30 cellular contexts compared by ENCODE assay signal in the genomic region with DNA sequence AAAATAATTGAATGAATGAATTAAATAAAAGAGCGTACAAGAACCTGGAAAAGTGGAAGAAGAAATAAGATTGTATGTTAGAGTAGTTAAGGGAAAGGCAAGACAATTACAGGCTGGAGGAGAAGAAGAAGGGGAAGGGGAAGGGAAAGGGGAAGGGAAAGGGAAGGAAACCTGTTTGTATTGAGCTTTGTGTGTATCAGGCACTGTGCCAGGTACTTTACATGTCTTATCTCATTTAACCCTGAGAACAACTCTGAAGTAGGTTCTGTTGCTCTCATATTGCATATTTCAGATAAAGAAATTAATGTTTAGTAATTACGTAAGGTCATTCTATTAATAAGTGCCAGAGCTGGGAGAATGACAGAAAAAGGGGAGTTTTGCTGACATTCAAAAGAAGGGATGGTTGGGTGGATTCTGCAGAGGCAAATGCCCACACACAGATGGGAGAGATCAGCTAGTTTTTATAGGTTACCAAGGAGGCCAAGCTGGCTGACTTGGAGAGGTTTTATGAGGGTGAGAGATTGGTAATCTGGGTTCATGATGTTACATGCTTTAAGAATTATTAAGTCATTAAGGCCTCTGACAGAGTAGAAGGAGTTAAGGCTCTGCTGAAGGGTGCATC.
"Had no signal": no experiment of that assay in that cellular context is flagged by ENCODE, and none has a peak within 500 bp of the region (broad histone marks: within the 10 kb centered on the region; RNA-seq: fewer than 3 reads in every experiment).

No MANE protein-coding gene starts in this region.

- H2AFZ ChIP-seq: hepatocyte had no signal

- H3K9me3 ChIP-seq: breast epithelium, neutrophil, sigmoid colon, suprapubic skin, tibial artery had no signal

- H3K4me2 ChIP-seq: hepatocyte had no signal

- H3K4me3 Mint-ChIP-seq: activated CD4-positive, alpha-beta memory T cell treated with anti-CD3 and anti-CD28 coated beads, Interleukin-2, amount 10 ng/mL, durations not matched to agents 7 days and 5 days; activated CD4-positive, alpha-beta T cell treated with anti-CD3 and anti-CD28 coated beads, Interleukin-2, amount 10 ng/mL, durations not matched to agents 7 days and 5 days; activated naive CD4-positive, alpha-beta T cell treated with anti-CD3 and anti-CD28 coated beads, Interleukin-2, amount 50 U/mL, for 24 hours; activated naive CD8-positive, alpha-beta T cell treated with anti-CD3 and anti-CD28 coated beads, Interleukin-2, amount 50 U/mL, for 24 hours; activated T-cell treated with anti-CD3 and anti-CD28 coated beads, Interleukin-2, amount 50 U/mL, for 24 hours; activated T-helper 17 cell treated with anti-CD3 and anti-CD28 coated beads, Interleukin-2, amount 50 U/mL, for 72 hours; central memory CD8-positive, alpha-beta T cell; dendritic cell treated with granulocyte-macrophage colony-stimulating factor and Interleukin-4, amounts not matched to agents 40 ng/mL and 50 ng/mL, for 4 days; naive B cell; nephron progenitor cell; T-helper 17 cell had no signal

- H3K36me3 ChIP-seq: breast epithelium, neutrophil, sigmoid colon, suprapubic skin, tibial artery, WERI-Rb-1 had no signal

- H3K4me1 ChIP-seq: breast epithelium, sigmoid colon, tibial artery had no signal

- H3K27ac Mint-ChIP-seq: activated CD4-positive, alpha-beta memory T cell treated with anti-CD3 and anti-CD28 coated beads, Interleukin-2, amount 10 ng/mL, durations not matched to agents 7 days and 5 days; activated CD4-positive, alpha-beta T cell treated with anti-CD3 and anti-CD28 coated beads, Interleukin-2, amount 10 ng/mL, durations not matched to agents 7 days and 5 days; activated naive CD4-positive, alpha-beta T cell treated with anti-CD3 and anti-CD28 coated beads, Interleukin-2, amount 50 U/mL, for 24 hours; activated naive CD8-positive, alpha-beta T cell treated with anti-CD3 and anti-CD28 coated beads, Interleukin-2, amount 50 U/mL, for 24 hours; activated T-cell treated with anti-CD3 and anti-CD28 coated beads, Interleukin-2, amount 50 U/mL, for 24 hours; activated T-helper 17 cell treated with anti-CD3 and anti-CD28 coated beads, Interleukin-2, amount 50 U/mL, for 72 hours; dendritic cell treated with granulocyte-macrophage colony-stimulating factor and Interleukin-4, amounts not matched to agents 40 ng/mL and 50 ng/mL, for 4 days; naive B cell; nephron progenitor cell; progenitor cell of endocrine pancreas; T-helper 17 cell had no signal

- H3K27ac ChIP-seq: breast epithelium, hepatocyte, neutrophil, sigmoid colon, suprapubic skin, tibial artery, WERI-Rb-1 had no signal

- H3K79me2 ChIP-seq: hepatocyte had no signal

- ATAC-seq: activated CD4-positive, CD25-positive, alpha-beta regulatory T cell treated with anti-CD3 and anti-CD28 coated beads, Interleukin-2, amount 50 U/mL, for 24 hours; activated naive CD8-positive, alpha-beta T cell treated with anti-CD3 and anti-CD28 coated beads, Interleukin-2, amount 50 U/mL, for 24 hours; activated T-helper 17 cell treated with anti-CD3 and anti-CD28 coated beads, Interleukin-2, amount 50 U/mL, for 72 hours; T-helper 17 cell had no signal

- H3K36me3 Mint-ChIP-seq: activated naive CD4-positive, alpha-beta T cell treated with anti-CD3 and anti-CD28 coated beads, Interleukin-2, amount 50 U/mL, for 24 hours; naive B cell had no signal

- DNase-seq: activated CD4-positive, alpha-beta memory T cell treated with anti-CD3 and anti-CD28 coated beads, Interleukin-2, amount 10 ng/mL, durations not matched to agents 7 days and 5 days; activated CD4-positive, alpha-beta T cell treated with anti-CD3 and anti-CD28 coated beads, Interleukin-2, amount 10 ng/mL, durations not matched to agents 7 days and 5 days; activated CD8-positive, alpha-beta memory T cell treated with anti-CD3 and anti-CD28 coated beads, Interleukin-2, amount 50 U/mL, for 48 hours; activated naive CD8-positive, alpha-beta T cell treated with anti-CD3 and anti-CD28 coated beads, Interleukin-2, amount 50 U/mL, for 24 hours; activated T-cell treated with anti-CD3 and anti-CD28 coated beads, Interleukin-2, amount 50 U/mL, for 24 hours; amygdala; effector CD4-positive, alpha-beta T cell; islet precursor cell; mammary epithelial cell; naive B cell; nephron progenitor cell; retina; sigmoid colon; stimulated activated CD4-positive, alpha-beta T cell treated with anti-CD3 and anti-CD28 coated beads, Interleukin-15, amount 100 ng/mL, for 24 hours; stimulated activated CD4-positive, alpha-beta T cell treated with anti-CD3 and anti-CD28 coated beads, Interleukin-2, amount 100 ng/mL, for 24 hours; stimulated activated naive CD4-positive, alpha-beta T cell; T-helper 17 cell; T1000; tibial artery; WERI-Rb-1 had no signal

- H3K27me3 ChIP-seq: breast epithelium, hepatocyte, neutrophil, sigmoid colon had no signal

- H3K4me3 ChIP-seq: breast epithelium, hepatocyte, sigmoid colon, suprapubic skin, tibial artery had no signal

- H3K27me3 Mint-ChIP-seq: dendritic cell treated with granulocyte-macrophage colony-stimulating factor and Interleukin-4, amounts not matched to agents 40 ng/mL and 50 ng/mL, for 4 days; progenitor cell of endocrine pancreas had no signal

- H3K4me1 Mint-ChIP-seq: activated CD4-positive, alpha-beta memory T cell treated with anti-CD3 and anti-CD28 coated beads, Interleukin-2, amount 10 ng/mL, durations not matched to agents 7 days and 5 days; activated CD4-positive, alpha-beta T cell treated with anti-CD3 and anti-CD28 coated beads, Interleukin-2, amount 10 ng/mL, durations not matched to agents 7 days and 5 days; activated naive CD4-positive, alpha-beta T cell treated with anti-CD3 and anti-CD28 coated beads, Interleukin-2, amount 50 U/mL, for 24 hours; activated naive CD8-positive, alpha-beta T cell treated with anti-CD3 and anti-CD28 coated beads, Interleukin-2, amount 50 U/mL, for 24 hours; activated T-helper 17 cell treated with anti-CD3 and anti-CD28 coated beads, Interleukin-2, amount 50 U/mL, for 72 hours; central memory CD8-positive, alpha-beta T cell; naive B cell; nephron progenitor cell; T-helper 17 cell had no signal

- H3K9me3 Mint-ChIP-seq: activated CD4-positive, alpha-beta memory T cell treated with anti-CD3 and anti-CD28 coated beads, Interleukin-2, amount 10 ng/mL, durations not matched to agents 7 days and 5 days; activated CD4-positive, alpha-beta T cell treated with anti-CD3 and anti-CD28 coated beads, Interleukin-2, amount 10 ng/mL, durations not matched to agents 7 days and 5 days; activated naive CD4-positive, alpha-beta T cell treated with anti-CD3 and anti-CD28 coated beads, Interleukin-2, amount 50 U/mL, for 24 hours; activated naive CD8-positive, alpha-beta T cell treated with anti-CD3 and anti-CD28 coated beads, Interleukin-2, amount 50 U/mL, for 24 hours; activated T-cell treated with anti-CD3 and anti-CD28 coated beads, Interleukin-2, amount 50 U/mL, for 24 hours; activated T-helper 17 cell treated with anti-CD3 and anti-CD28 coated beads, Interleukin-2, amount 50 U/mL, for 72 hours; central memory CD8-positive, alpha-beta T cell; dendritic cell treated with granulocyte-macrophage colony-stimulating factor and Interleukin-4, amounts not matched to agents 40 ng/mL and 50 ng/mL, for 4 days; naive B cell; nephron progenitor cell had no signal
